Comparison of ENCODE assay signal across 10 cellular contexts in the genomic region with DNA sequence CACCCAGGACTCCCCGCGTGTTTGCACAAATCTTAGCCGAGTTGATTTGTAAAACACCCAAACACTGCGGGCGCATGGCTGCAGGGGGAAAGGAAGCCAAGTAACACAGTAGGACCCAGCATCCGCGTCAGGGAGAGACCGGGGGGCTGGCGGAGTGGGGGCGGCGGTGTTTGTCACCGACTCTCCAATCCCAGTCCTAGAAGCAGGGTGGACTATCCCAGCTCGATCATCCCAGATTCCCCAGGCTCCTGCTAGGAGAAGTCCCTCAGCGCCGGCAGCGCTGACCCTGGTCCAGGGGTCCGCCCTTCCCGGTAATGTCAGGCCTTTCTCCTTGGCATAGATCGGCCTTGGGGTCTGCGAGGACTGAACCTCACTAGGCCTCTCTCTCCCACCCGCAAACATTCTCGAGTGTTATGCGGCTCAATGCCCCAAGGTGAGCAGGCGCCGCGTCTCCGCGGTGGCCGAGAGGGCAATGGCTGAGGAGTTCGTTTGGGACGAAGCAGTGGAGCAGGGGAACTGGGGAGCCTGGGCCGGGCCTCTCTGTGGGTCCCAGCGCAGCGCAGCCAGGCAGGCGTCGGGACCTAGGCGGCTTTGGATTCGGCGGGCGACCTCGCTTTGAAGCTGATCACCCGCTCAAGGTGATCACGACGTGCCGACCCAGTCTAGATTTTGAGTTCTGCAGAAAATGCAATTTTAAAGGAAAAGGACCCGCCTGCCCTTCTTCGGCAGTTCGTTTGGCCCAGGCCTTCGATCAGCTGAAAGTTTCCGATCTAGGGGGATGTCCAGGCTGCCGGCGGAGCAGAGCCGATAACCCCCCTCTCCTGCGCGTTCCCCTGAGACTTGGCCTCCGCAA. TPM values are rescaled to one million over a fixed set of nuclear protein-coding genes. Genes with fewer than 3 reads are reported as not detected.
DNase-seq lines count a peak whose midpoint lies in the region; ATAC-seq and TF ChIP-seq lines count a peak whose summit lies in the region.
"Had no signal": no experiment of that assay in that cellular context is flagged by ENCODE, and none has a peak within 500 bp of the region (broad histone marks: within the 10 kb centered on the region; RNA-seq: fewer than 3 reads in every experiment).

No MANE protein-coding gene starts in this region.

- H3K4me1 Mint-ChIP-seq in activated T-cell treated with anti-CD3 and anti-CD28 coated beads, Interleukin-2, amount 50 U/mL, for 24 hours (ENCODE audit: low read depth) = peaks cover 23% of the 10 kb centered on the region
- H3K4me1 Mint-ChIP-seq in activated naive CD8-positive, alpha-beta T cell treated with anti-CD3 and anti-CD28 coated beads, Interleukin-2, amount 10 ng/mL, durations not matched to agents 7 days and 5 days = peaks cover 6% of the 10 kb centered on the region

- H3K4me1 ChIP-seq in lower lobe of right lung (peaks cover 25% of the 10 kb centered on the region), thoracic aorta (ENCODE audit: control insufficient read depth in 1 of 2, low read depth in 2 of 2) (peaks cover 3 to 58% of the 10 kb centered on the region in 2 donors)
- H3K4me1 ChIP-seq: pancreas had no signal

- H3K36me3 ChIP-seq in lower lobe of right lung (no peaks in the 10 kb centered on the region), thoracic aorta (peaks cover 6% of the 10 kb centered on the region)
- H3K36me3 ChIP-seq: pancreas had no signal

- no peak for ATAC-seq in activated naive CD8-positive, alpha-beta T cell treated with anti-CD3 and anti-CD28 coated beads, Interleukin-2, amount 10 ng/mL, durations not matched to agents 7 days and 5 days (ENCODE audit: low read depth)
- ATAC-seq in lower lobe of right lung (no peak), thoracic aorta (ENCODE audit: insufficient number of reproducible peaks, low FRiP score, low read depth) (no peak), HG03378 (IDR thresholded peaks at IDR 0.05; ENCODE audit: unreplicated experiment) (no peak)

- no peak for TF ChIP-seq CTCF in lower lobe of right lung (IDR thresholded peaks at IDR 0.05)
- TF ChIP-seq CTCF in thoracic aorta (IDR thresholded peaks at IDR 0.05) = no peak

- H3K27me3 ChIP-seq in lower lobe of right lung (ENCODE audit: low read depth) (peaks cover 90% of the 10 kb centered on the region), thoracic aorta (replicated peaks; ENCODE audit: insufficient read depth) (no peaks in the 10 kb centered on the region)

- peaks cover 92% of the 10 kb centered on the region for H3K27me3 Mint-ChIP-seq in activated T-cell treated with anti-CD3 and anti-CD28 coated beads, Interleukin-2, amount 50 U/mL, for 24 hours
- peaks cover 87% of the 10 kb centered on the region for H3K27me3 Mint-ChIP-seq in activated naive CD8-positive, alpha-beta T cell treated with anti-CD3 and anti-CD28 coated beads, Interleukin-2, amount 10 ng/mL, durations not matched to agents 7 days and 5 days

- intact Hi-C loops in lower lobe of right lung (cut with DNase I) = no loop called here

- H3K4me3 ChIP-seq in lower lobe of right lung (peak overlapping the region; percentile 49), thoracic aorta (peak overlapping the region; percentile 88)

- DNase-seq in activated T-cell treated with anti-CD3 and anti-CD28 coated beads, Interleukin-2, amount 50 U/mL, for 24 hours = no peak
- no peak for DNase-seq in activated T-cell treated with anti-CD3 and anti-CD28 coated beads, Interleukin-2, amount 50 U/mL, for 1 hour
- no peak for DNase-seq in activated naive CD8-positive, alpha-beta T cell treated with anti-CD3 and anti-CD28 coated beads, Interleukin-2, amount 10 ng/mL, durations not matched to agents 7 days and 5 days
- no peak for DNase-seq in lower lobe of right lung
- DNase-seq in thoracic aorta (ENCODE audit: low spot score) = no peak
- no peak for DNase-seq in occipital lobe (lab: John Stamatoyannopoulos, UW)
- no peak for DNase-seq in DMS114 treated with DMSO at 0.1 percent for 48 hours (lab: John Stamatoyannopoulos, UW; ENCODE audit: unreplicated experiment)
- DNase-seq: pancreas had no signal

- H3K9me3 ChIP-seq in lower lobe of right lung = no peaks in the 10 kb centered on the region
- no peaks in the 10 kb centered on the region for H3K9me3 ChIP-seq in thoracic aorta
- H3K9me3 ChIP-seq: pancreas had no signal

- H3K4me3 Mint-ChIP-seq in activated T-cell treated with anti-CD3 and anti-CD28 coated beads, Interleukin-2, amount 50 U/mL, for 24 hours = peak overlapping the region; percentile 69
- H3K4me3 Mint-ChIP-seq in activated naive CD8-positive, alpha-beta T cell treated with anti-CD3 and anti-CD28 coated beads, Interleukin-2, amount 10 ng/mL, durations not matched to agents 7 days and 5 days = peak overlapping the region; percentile 32

- POLR2A ChIA-PET in activated naive CD8-positive, alpha-beta T cell treated with anti-CD3 and anti-CD28 coated beads, Interleukin-2, amount 10 ng/mL, durations not matched to agents 7 days and 5 days (lab: Charles Lee) = interaction anchor here (1.1 kb wide), 1 partner anchor 14 kb away, joined by 6 read pairs; a partner anchor contains a TSS

- no peaks in the 10 kb centered on the region for H3K36me3 Mint-ChIP-seq in activated T-cell treated with anti-CD3 and anti-CD28 coated beads, Interleukin-2, amount 50 U/mL, for 24 hours (ENCODE audit: low read depth)
- no peaks in the 10 kb centered on the region for H3K36me3 Mint-ChIP-seq in activated naive CD8-positive, alpha-beta T cell treated with anti-CD3 and anti-CD28 coated beads, Interleukin-2, amount 10 ng/mL, durations not matched to agents 7 days and 5 days

- H3K27ac Mint-ChIP-seq in activated T-cell treated with anti-CD3 and anti-CD28 coated beads, Interleukin-2, amount 50 U/mL, for 24 hours = no peak overlapping the region
- H3K27ac Mint-ChIP-seq in activated naive CD8-positive, alpha-beta T cell treated with anti-CD3 and anti-CD28 coated beads, Interleukin-2, amount 10 ng/mL, durations not matched to agents 7 days and 5 days = no peak overlapping the region

- H3K27ac ChIP-seq in lower lobe of right lung (no peak overlapping the region), thoracic aorta (peak overlapping the region; percentile 99)
- H3K27ac ChIP-seq: SK-N-MC had no signal

- H3K9me3 Mint-ChIP-seq in activated T-cell treated with anti-CD3 and anti-CD28 coated beads, Interleukin-2, amount 50 U/mL, for 24 hours = no peaks in the 10 kb centered on the region
- no peaks in the 10 kb centered on the region for H3K9me3 Mint-ChIP-seq in activated naive CD8-positive, alpha-beta T cell treated with anti-CD3 and anti-CD28 coated beads, Interleukin-2, amount 10 ng/mL, durations not matched to agents 7 days and 5 days

RNA-seq across cellular contexts. Expression of a gene that starts 1.5 kb away (rescaled TPM):
- not detected for total RNA-seq in activated naive CD8-positive, alpha-beta T cell treated with anti-CD3 and anti-CD28 coated beads, Interleukin-2, amount 10 ng/mL, durations not matched to agents 7 days and 5 days
- total RNA-seq in lower lobe of right lung = 0.62 TPM
- 10 to 100 TPM; 39.7 to 40.7 TPM for total RNA-seq in thoracic aorta
- total RNA-seq in occipital lobe = 0.16 TPM

RNA-seq across cellular contexts. Expression of a gene that starts 14.6 kb away (rescaled TPM):
- 10 to 100 TPM; 13.8 to 14.8 TPM for total RNA-seq in activated naive CD8-positive, alpha-beta T cell treated with anti-CD3 and anti-CD28 coated beads, Interleukin-2, amount 10 ng/mL, durations not matched to agents 7 days and 5 days
- total RNA-seq in lower lobe of right lung = 39.9 TPM
- 10 to 100 TPM; 40.7 to 65.8 TPM for total RNA-seq in thoracic aorta
- total RNA-seq in occipital lobe = 10.3 TPM

Comparison
In these comparisons a context has a peak if more than half of its experiments do, and no peak if none do; other contexts are left out.
1. RNA of a gene that starts 1.5 kb away (total RNA-seq): 39.7 to 40.7 TPM in thoracic aorta; 0.62 TPM in lower lobe of right lung (single experiment), 0.16 TPM in occipital lobe (single experiment) and not detected in activated naive CD8-positive, alpha-beta T cell treated with anti-CD3 and anti-CD28 coated beads, Interleukin-2, amount 10 ng/mL, durations not matched to agents 7 days and 5 days; every median in the first group is over 10 times any median in the second.